Comparison of ENCODE assay signal across 12 cellular contexts in genomic region chr4:84938316-84938715, GRCh38. TPM values are rescaled to one million over a fixed set of nuclear protein-coding genes. Genes with fewer than 3 reads are reported as not detected.
DNase-seq lines count a peak whose midpoint lies in the region; ATAC-seq lines count a peak whose summit lies in the region.
"Had no signal": no experiment of that assay in that cellular context is flagged by ENCODE, and none has a peak within 500 bp of the region (broad histone marks: within the 10 kb centered on the region; RNA-seq: fewer than 3 reads in every experiment).

No MANE protein-coding gene starts in this region.

- H3K36me3 ChIP-seq in SJCRH30 (peaks cover 34% of the 10 kb centered on the region), mesenchymal stem cell (ENCODE audit: control insufficient read depth in 1 of 2, insufficient read depth in 2 of 2, low read depth in 1 of 2, low read length in 2 of 2) (peaks cover 0 to 3% of the 10 kb centered on the region in 2 experiments)
- H3K36me3 ChIP-seq: uterus had no signal

- H3K23ac ChIP-seq in mesenchymal stem cell (ENCODE audit: low read length in 2 of 2), result no peak overlapping the region

- H2BK15ac ChIP-seq in mesenchymal stem cell (ENCODE audit: low read depth, poor library complexity, severe bottlenecking), result no peak overlapping the region

- no peak overlapping the region for H2BK12ac ChIP-seq in mesenchymal stem cell (ENCODE audit: low read length in 2 of 2)

- no peak overlapping the region for H2BK5ac ChIP-seq in mesenchymal stem cell (ENCODE audit: low read depth, low read length, poor library complexity, severe bottlenecking)

- no peaks in the 10 kb centered on the region for H3K27me3 ChIP-seq in SJCRH30
- H3K27me3 ChIP-seq in mesenchymal stem cell (ENCODE audit: control insufficient read depth in 1 of 2, insufficient read depth in 1 of 2, low read length in 2 of 2), result no peaks in the 10 kb centered on the region
- H3K27me3 ChIP-seq: uterus had no signal

- H2AFZ ChIP-seq in mesenchymal stem cell (ENCODE audit: low read depth, low read length), result no peak overlapping the region

- H3K79me1 ChIP-seq in mesenchymal stem cell (replicated peaks; ENCODE audit: low read length, poor library complexity, severe bottlenecking), result no peaks in the 10 kb centered on the region

- H3K9ac ChIP-seq in mesenchymal stem cell (ENCODE audit: low read length), result peak overlapping the region; percentile 28

- no peak overlapping the region for H3K4ac ChIP-seq in mesenchymal stem cell (ENCODE audit: low read depth in 1 of 2, low read length in 2 of 2)

- H3K18ac ChIP-seq in mesenchymal stem cell (ENCODE audit: low read depth in 1 of 2, low read length in 2 of 2), result no peak overlapping the region

- ATAC-seq in GM21619 (IDR thresholded peaks at IDR 0.05; ENCODE audit: unreplicated experiment), result no peak
- ATAC-seq: activated CD8-positive, alpha-beta T cell treated with anti-CD3 and anti-CD28 coated beads for 36 hours; activated naive CD8-positive, alpha-beta T cell treated with anti-CD3 and anti-CD28 coated beads, Interleukin-2, amount 50 U/mL, for 24 hours had no signal

- H3K9me3 ChIP-seq in SJCRH30 (replicated peaks), result peaks cover 27% of the 10 kb centered on the region
- H3K9me3 ChIP-seq in mesenchymal stem cell (ENCODE audit: control insufficient read depth, low read length), result peaks cover 27% of the 10 kb centered on the region

- H4K91ac ChIP-seq in mesenchymal stem cell (ENCODE audit: low read length), result no peak overlapping the region

- H4K8ac ChIP-seq in mesenchymal stem cell (ENCODE audit: low read length), result no peak overlapping the region

- WGBS in mesenchymal stem cell, result 0% methylated on average over 2 of the region's 2 CpGs

- peak; percentile 61 for DNase-seq in AG08396 (ENCODE audit: low spot score)
- peak in 1 of 2 experiments; percentile 29 for DNase-seq in SJCRH30
- peak; percentile 69 for DNase-seq in fibroblast of gingiva (ENCODE audit: low read depth)
- DNase-seq in mesenchymal stem cell, result peak; percentile 52
- DNase-seq in NCI-H524 (lab: John Stamatoyannopoulos, UW), result no peak
- DNase-seq in inferior parietal cortex (ENCODE audit: extremely low spot score), result no peak
- no peak for DNase-seq in NCI-H2029 treated with DMSO at 0.1 percent for 48 hours (lab: John Stamatoyannopoulos, UW)
- DNase-seq: activated CD8-positive, alpha-beta T cell treated with anti-CD3 and anti-CD28 coated beads for 36 hours; activated naive CD8-positive, alpha-beta T cell treated with anti-CD3 and anti-CD28 coated beads, Interleukin-2, amount 50 U/mL, for 24 hours; AML-193; uterus had no signal

- peaks cover 3% of the 10 kb centered on the region; the same call in 1 of the 2 replicates for H3K4me1 ChIP-seq in SJCRH30
- H3K4me1 ChIP-seq in mesenchymal stem cell (ENCODE audit: control insufficient read depth, insufficient read depth, low read depth, low read length), result no peaks in the 10 kb centered on the region

- peak overlapping the region; percentile 8; the same call in 1 of the 2 replicates for H3K27ac ChIP-seq in SJCRH30
- H3K27ac ChIP-seq in mesenchymal stem cell (ENCODE audit: low read length, poor library complexity, severe bottlenecking), result peak overlapping the region; percentile 69

- H3K4me3 ChIP-seq in SJCRH30 (no peak overlapping the region), mesenchymal stem cell (ENCODE audit: insufficient read depth in 1 of 2, low read depth in 1 of 2, low read length in 2 of 2) (no peak overlapping the region)
- H3K4me3 ChIP-seq: uterus had no signal

- H3K14ac ChIP-seq in mesenchymal stem cell (ENCODE audit: low read length in 2 of 2), result no peak overlapping the region

- H2AK5ac ChIP-seq in mesenchymal stem cell (ENCODE audit: low read length, severe bottlenecking), result no peak overlapping the region

- H3K4me2 ChIP-seq in mesenchymal stem cell (ENCODE audit: low read length, poor library complexity, severe bottlenecking), result no peak overlapping the region

- no peak overlapping the region for H2BK120ac ChIP-seq in mesenchymal stem cell (ENCODE audit: low read depth, low read length)

RNA-seq across cellular contexts. Expression of gene WDFY3, which starts 28.2 kb away (rescaled TPM):
- 134 and 155 TPM in 2 replicates for total RNA-seq in SJCRH30 (2014; rRNA removed; shearing (Covaris generic))
- 20.6 TPM for polyA plus RNA-seq in mesenchymal stem cell (2013, experiment 1 of 2)
- 20.5 TPM for polyA plus RNA-seq in mesenchymal stem cell (2013, experiment 2 of 2)

Comparison
In these comparisons a context has a peak if more than half of its experiments do, and no peak if none do; other contexts are left out.
1. DNase-seq: peak in AG08396 (single experiment), fibroblast of gingiva (single experiment) and mesenchymal stem cell (single experiment); none in NCI-H524 (0 of 2), inferior parietal cortex (single experiment) and NCI-H2029 treated with DMSO at 0.1 percent for 48 hours (single experiment).